ENCODE assay signal across 1 cellular context in genomic region chr14:35221462-35221861, GRCh38.
TF ChIP-seq lines count a peak whose summit lies in the region.

No MANE protein-coding gene starts in this region.

TF ChIP-seq in IMR-90, 13 proteins besides CTCF, POLR2A, EP300 and RAD21 (continued from another document):
- TF ChIP-seq, protein P1, sequence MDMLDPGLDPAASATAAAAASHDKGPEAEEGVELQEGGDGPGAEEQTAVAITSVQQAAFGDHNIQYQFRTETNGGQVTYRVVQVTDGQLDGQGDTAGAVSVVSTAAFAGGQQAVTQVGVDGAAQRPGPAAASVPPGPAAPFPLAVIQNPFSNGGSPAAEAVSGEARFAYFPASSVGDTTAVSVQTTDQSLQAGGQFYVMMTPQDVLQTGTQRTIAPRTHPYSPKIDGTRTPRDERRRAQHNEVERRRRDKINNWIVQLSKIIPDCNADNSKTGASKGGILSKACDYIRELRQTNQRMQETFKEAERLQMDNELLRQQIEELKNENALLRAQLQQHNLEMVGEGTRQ (IDR thresholded peaks at IDR 0.05; ENCODE audit: low read depth, low read length) = no peak
- TF ChIP-seq MAFK (IDR thresholded peaks at IDR 0.05; ENCODE audit: low read depth, low read length) (no peak), RCOR1 (IDR thresholded peaks at IDR 0.05; ENCODE audit: insufficient replicate concordance, low read length) (no peak), CHD1 (IDR thresholded peaks at IDR 0.05; ENCODE audit: low read depth, low read length) (no peak), SMC3 (IDR thresholded peaks at IDR 0.05; ENCODE audit: low read depth, low read length) (no peak), RFX5 (IDR thresholded peaks at IDR 0.05; ENCODE audit: low read depth, low read length) (no peak), ELK1 (IDR thresholded peaks at IDR 0.05; ENCODE audit: borderline replicate concordance, low read depth, low read length) (no peak)
TF ChIP-seq in IMR-90: peak in this region for 0.
